Comparison of ENCODE assay signal across 1 cellular context in the genomic region with DNA sequence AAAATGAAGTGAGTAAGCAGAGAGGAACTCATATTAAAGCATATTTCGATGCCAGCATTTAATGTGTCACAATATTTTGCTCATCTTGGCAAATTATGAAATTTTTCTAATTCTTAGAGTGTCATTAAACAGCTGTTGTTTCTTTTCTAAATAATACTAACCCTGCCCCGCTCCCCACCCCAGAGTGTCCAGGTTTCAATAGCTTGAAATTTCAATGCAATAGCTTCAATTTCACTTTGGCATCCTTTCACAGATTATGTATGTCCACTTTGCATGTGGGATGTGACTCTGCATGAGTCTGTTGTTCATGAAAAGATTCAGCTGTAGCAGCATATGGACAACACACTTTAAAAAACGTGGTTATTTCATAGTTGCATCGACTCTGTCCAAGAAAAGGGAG.
TF ChIP-seq lines count a peak whose summit lies in the region.

No MANE protein-coding gene starts in this region.

TF ChIP-seq in IMR-90, 13 proteins besides CTCF, POLR2A, EP300 and RAD21 (continued from another document):
- TF ChIP-seq, protein P1, sequence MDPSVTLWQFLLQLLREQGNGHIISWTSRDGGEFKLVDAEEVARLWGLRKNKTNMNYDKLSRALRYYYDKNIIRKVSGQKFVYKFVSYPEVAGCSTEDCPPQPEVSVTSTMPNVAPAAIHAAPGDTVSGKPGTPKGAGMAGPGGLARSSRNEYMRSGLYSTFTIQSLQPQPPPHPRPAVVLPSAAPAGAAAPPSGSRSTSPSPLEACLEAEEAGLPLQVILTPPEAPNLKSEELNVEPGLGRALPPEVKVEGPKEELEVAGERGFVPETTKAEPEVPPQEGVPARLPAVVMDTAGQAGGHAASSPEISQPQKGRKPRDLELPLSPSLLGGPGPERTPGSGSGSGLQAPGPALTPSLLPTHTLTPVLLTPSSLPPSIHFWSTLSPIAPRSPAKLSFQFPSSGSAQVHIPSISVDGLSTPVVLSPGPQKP (IDR thresholded peaks at IDR 0.05; ENCODE audit: borderline replicate concordance, low read depth, low read length) = no peak
- no peak for TF ChIP-seq SMC3 (IDR thresholded peaks at IDR 0.05; ENCODE audit: low read depth, low read length)
- TF ChIP-seq MXI1 (IDR thresholded peaks at IDR 0.05; ENCODE audit: borderline replicate concordance, low read depth, low read length) = no peak
